ENCODE assay signal across 8 cellular contexts in genomic region chr18:9135912-9136314, GRCh38. TPM values are rescaled to one million over a fixed set of nuclear protein-coding genes. Genes with fewer than 3 reads are reported as not detected.
DNase-seq lines count a peak whose midpoint lies in the region; ATAC-seq and TF ChIP-seq lines count a peak whose summit lies in the region.

No MANE protein-coding gene starts in this region.

- no peaks in the 10 kb centered on the region for H3K9me3 Mint-ChIP-seq in CD4-positive, alpha-beta T cell

- ATAC-seq in CD4-positive, alpha-beta T cell (ENCODE audit: poor library complexity), result peak; percentile 21
- peak; percentile 29 for ATAC-seq in GM18907 (IDR thresholded peaks at IDR 0.05; ENCODE audit: unreplicated experiment)
- peak; percentile 22 for ATAC-seq in HG03097 (IDR thresholded peaks at IDR 0.05; ENCODE audit: low FRiP score, unreplicated experiment)

- intact Hi-C loops in CD4-positive, alpha-beta T cell (cut with DNase I, micrococcal nuclease), result loop anchor here (1.0 to 10.0 kb wide), 5 partner anchors 19 to 479 kb away; partner anchors contain the start of genes NDUFV2 (in 1 of the 2), PPP4R1 (in 1 of the 2) and TWSG1 (in 1 of the 2)
- intact Hi-C loops in ascending aorta (cut with DNase I), result loop anchor here (1.0 to 10.0 kb wide), 8 partner anchors 19 to 779 kb away; partner anchors contain the start of genes MTCL1, NDUFV2, PPP4R1 and RALBP1

- TF ChIP-seq CTCF in CD4-positive, alpha-beta T cell (IDR thresholded peaks at IDR 0.05), result no peak
- no peak for TF ChIP-seq CTCF in ascending aorta (IDR thresholded peaks at IDR 0.05)

- peaks cover 66% of the 10 kb centered on the region for H3K36me3 Mint-ChIP-seq in CD4-positive, alpha-beta T cell (ENCODE audit: low read depth)

- H3K9ac ChIP-seq in iPS-15b (ENCODE audit: low read depth, low read length) (peak overlapping the region; percentile 96), skeletal muscle tissue (ENCODE audit: low read depth in 1 of 3, low read length in 3 of 3) (peak overlapping the region; percentile 90 to 96 (median 94))

- peaks cover 4 to 30% of the 10 kb centered on the region in 2 donors for H3K4me1 ChIP-seq in ascending aorta
- H3K4me1 ChIP-seq in iPS-15b (ENCODE audit: control insufficient read depth, insufficient read depth, low read length), result peaks cover 5% of the 10 kb centered on the region
- H3K4me1 ChIP-seq in skeletal muscle tissue (ENCODE audit: control insufficient read depth in 3 of 3, insufficient read depth in 3 of 3, low read length in 3 of 3), result peaks cover 28 to 35% (median 29%) of the 10 kb centered on the region in 3 donors

- peak overlapping the region; percentile 87 to 93 for H3K4me3 ChIP-seq in ascending aorta
- peak overlapping the region; percentile 91 for H3K4me3 ChIP-seq in iPS-15b (ENCODE audit: low read depth, low read length)
- H3K4me3 ChIP-seq in skeletal muscle tissue (ENCODE audit: low read length in 3 of 3), result peak overlapping the region; percentile 87 to 90 (median 87)

- peak overlapping the region; percentile 99 for H3K27ac Mint-ChIP-seq in CD4-positive, alpha-beta T cell

- no peaks in the 10 kb centered on the region for H3K9me3 ChIP-seq in CD4-positive, alpha-beta T cell (ENCODE audit: control insufficient read depth, low read length)
- no peaks in the 10 kb centered on the region for H3K9me3 ChIP-seq in ascending aorta
- no peaks in the 10 kb centered on the region for H3K9me3 ChIP-seq in iPS-15b (ENCODE audit: control insufficient read depth, insufficient read depth, low read length)
- no peaks in the 10 kb centered on the region for H3K9me3 ChIP-seq in skeletal muscle tissue (ENCODE audit: control insufficient read depth in 3 of 3, low read length in 3 of 3)

- H3K36me3 ChIP-seq in ascending aorta (peaks cover 0 to 17% of the 10 kb centered on the region in 2 donors), iPS-15b (ENCODE audit: control insufficient read depth, insufficient read depth, low read length) (no peaks in the 10 kb centered on the region), skeletal muscle tissue (ENCODE audit: control insufficient read depth in 3 of 3, insufficient read depth in 3 of 3, low read length in 3 of 3) (peaks cover 5 to 19% (median 12%) of the 10 kb centered on the region in 3 donors)

- POLR2A ChIA-PET in CD4-positive, alpha-beta T cell (lab: Charles Lee), result interaction anchor here (0.7 to 21.7 kb wide), 10 partner anchors 12 to 778 kb away, joined by 3 to 914 read pairs (median 10); partner anchors contain the start of genes NDUFV2, TWSG1 and VAPA

- no peaks in the 10 kb centered on the region for H3K27me3 Mint-ChIP-seq in CD4-positive, alpha-beta T cell

- peaks cover 75% of the 10 kb centered on the region for H3K4me1 Mint-ChIP-seq in CD4-positive, alpha-beta T cell (ENCODE audit: low read depth)

- H3K27ac ChIP-seq in CD4-positive, alpha-beta T cell (ENCODE audit: low read depth, low read length), result peak overlapping the region; percentile 96
- H3K27ac ChIP-seq in ascending aorta (peak overlapping the region; percentile 96 to 99), skeletal muscle tissue (ENCODE audit: low read depth, low read length) (peak overlapping the region; percentile 97)

- no peaks in the 10 kb centered on the region for H3K27me3 ChIP-seq in CD4-positive, alpha-beta T cell (ENCODE audit: control insufficient read depth, insufficient read depth, low read length)
- H3K27me3 ChIP-seq in ascending aorta (no peaks in the 10 kb centered on the region), iPS-15b (ENCODE audit: control insufficient read depth, insufficient read depth, low read length) (no peaks in the 10 kb centered on the region), skeletal muscle tissue (ENCODE audit: control insufficient read depth in 3 of 3, insufficient read depth in 3 of 3, low read length in 3 of 3) (no peaks in the 10 kb centered on the region)

- CTCF ChIA-PET in CD4-positive, alpha-beta T cell (lab: Charles Lee), result interaction anchor here (0.8 to 9.4 kb wide), 6 partner anchors 10 to 62 kb away, joined by 3 to 66 read pairs (median 8); partner anchors contain the start of gene NDUFV2

- DNase-seq in CD4-positive, alpha-beta T cell, result peak in 4 of 10 experiments; percentile 45 to 66 (median 47)
- DNase-seq in NCI-H2196 (lab: John Stamatoyannopoulos, UW; ENCODE audit: unreplicated experiment) (peak; percentile 82), ascending aorta (ENCODE audit: low spot score in 2 of 2) (no peak), kidney tubule cell (ENCODE audit: low spot score) (no peak)

- peak overlapping the region; percentile 98 for H3K4me3 Mint-ChIP-seq in CD4-positive, alpha-beta T cell

RNA-seq across cellular contexts. Expression of gene ANKRD12, which starts 0.7 kb away (rescaled TPM):
- 100 to 1,000 TPM; 160 to 164 TPM for total RNA-seq in CD4-positive, alpha-beta T cell
- total RNA-seq in ascending aorta (11.4 TPM), skeletal muscle tissue (26.1 TPM)

RNA-seq across cellular contexts. Expression of gene NDUFV2, which starts 33.4 kb away (rescaled TPM):
- 100 to 1,000 TPM; 230 to 231 TPM for total RNA-seq in CD4-positive, alpha-beta T cell
- total RNA-seq in ascending aorta, result 48.6 TPM
- 124 TPM for total RNA-seq in skeletal muscle tissue
